Comparison of ENCODE assay signal across 16 cellular contexts in the genomic region with DNA sequence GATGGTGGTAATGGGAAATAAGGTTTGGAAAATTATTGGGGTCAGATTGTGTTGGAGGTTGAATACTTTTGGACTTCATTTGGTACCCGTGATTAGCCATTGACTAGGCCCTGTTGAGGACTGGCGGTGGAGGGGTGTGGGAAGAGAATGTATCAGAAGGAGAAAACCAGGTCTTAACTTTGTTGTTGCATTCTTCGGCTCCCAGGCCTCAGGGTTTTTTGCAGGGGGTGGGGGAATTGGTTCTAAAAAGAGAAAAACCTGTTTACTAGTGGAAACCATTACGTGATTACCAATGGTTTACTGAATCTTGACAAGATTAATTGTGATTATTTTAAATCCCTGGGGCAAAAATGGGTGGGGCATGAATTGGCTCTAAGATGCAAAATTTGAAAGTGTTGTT.
DNase-seq lines count a peak whose midpoint lies in the region; ATAC-seq and TF ChIP-seq lines count a peak whose summit lies in the region.
"Had no signal": no experiment of that assay in that cellular context is flagged by ENCODE, and none has a peak within 500 bp of the region (broad histone marks: within the 10 kb centered on the region; RNA-seq: fewer than 3 reads in every experiment).

No MANE protein-coding gene starts in this region.

- no peaks in the 10 kb centered on the region for H3K9me2 ChIP-seq in GM23338 (ENCODE audit: insufficient read depth)

- H3F3A ChIP-seq in GM23338 (replicated peaks; ENCODE audit: low read depth): no peaks in the 10 kb centered on the region

- peaks cover 38% of the 10 kb centered on the region for H3K36me3 Mint-ChIP-seq in CD4-positive, CD25-positive, alpha-beta regulatory T cell
- H3K36me3 Mint-ChIP-seq in GM23338 (ENCODE audit: low read depth): peaks cover 16% of the 10 kb centered on the region
- peaks cover 32% of the 10 kb centered on the region for H3K36me3 Mint-ChIP-seq in central memory CD8-positive, alpha-beta T cell (ENCODE audit: insufficient read depth)
- peaks cover 0 to 30% (median 22%) of the 10 kb centered on the region in 5 donors for H3K36me3 Mint-ChIP-seq in naive thymus-derived CD4-positive, alpha-beta T cell
- peaks cover 18% of the 10 kb centered on the region for H3K36me3 Mint-ChIP-seq in activated CD4-positive, alpha-beta memory T cell treated with anti-CD3 and anti-CD28 coated beads for 36 hours

- H3K4me2 ChIP-seq in GM23338: no peak overlapping the region
- H3K4me2 ChIP-seq: PC-9 had no signal

- H3K27me3 ChIP-seq in CD4-positive, CD25-positive, alpha-beta regulatory T cell (ENCODE audit: control insufficient read depth, insufficient read depth, low read length): no peaks in the 10 kb centered on the region
- H3K27me3 ChIP-seq in GM23338 (ENCODE audit: insufficient read depth): no peaks in the 10 kb centered on the region
- no peaks in the 10 kb centered on the region for H3K27me3 ChIP-seq in naive thymus-derived CD4-positive, alpha-beta T cell (ENCODE audit: control insufficient read depth in 2 of 2, insufficient read depth in 2 of 2, low read length in 2 of 2)
- H3K27me3 ChIP-seq: SJSA1 had no signal

- no peak for ATAC-seq in CD4-positive, CD25-positive, alpha-beta regulatory T cell (ENCODE audit: low read depth in 2 of 2)
- ATAC-seq in GM23338 (no peak), GM19328 (IDR thresholded peaks at IDR 0.05; ENCODE audit: unreplicated experiment) (no peak), HG03097 (IDR thresholded peaks at IDR 0.05; ENCODE audit: low FRiP score, unreplicated experiment) (no peak)
- no peak for ATAC-seq in central memory CD8-positive, alpha-beta T cell (replicated peaks; ENCODE audit: extremely low read depth, poor library complexity, severe bottlenecking)
- ATAC-seq in naive thymus-derived CD4-positive, alpha-beta T cell: no peak
- ATAC-seq: HCT116 had no signal

- H3K36me3 ChIP-seq in CD4-positive, CD25-positive, alpha-beta regulatory T cell (ENCODE audit: control insufficient read depth, insufficient read depth, low read length): peaks cover 37% of the 10 kb centered on the region
- H3K36me3 ChIP-seq in GM23338 (ENCODE audit: insufficient read depth): no peaks in the 10 kb centered on the region
- H3K36me3 ChIP-seq in naive thymus-derived CD4-positive, alpha-beta T cell (ENCODE audit: control insufficient read depth in 2 of 3, insufficient read depth in 3 of 3, low read length in 3 of 3): peaks cover 0 to 41% (median 3%) of the 10 kb centered on the region in 3 experiments

- H3K9me3 Mint-ChIP-seq in CD4-positive, CD25-positive, alpha-beta regulatory T cell: no peaks in the 10 kb centered on the region
- H3K9me3 Mint-ChIP-seq in GM23338: no peaks in the 10 kb centered on the region
- H3K9me3 Mint-ChIP-seq in central memory CD8-positive, alpha-beta T cell: no peaks in the 10 kb centered on the region
- H3K9me3 Mint-ChIP-seq in naive thymus-derived CD4-positive, alpha-beta T cell: no peaks in the 10 kb centered on the region
- no peaks in the 10 kb centered on the region for H3K9me3 Mint-ChIP-seq in activated CD4-positive, alpha-beta memory T cell treated with anti-CD3 and anti-CD28 coated beads for 36 hours

- no peak overlapping the region for H3K27ac ChIP-seq in CD4-positive, CD25-positive, alpha-beta regulatory T cell (ENCODE audit: insufficient read depth, low read length, poor library complexity, severe bottlenecking)
- H3K27ac ChIP-seq in GM23338 (ENCODE audit: low read depth): peak overlapping the region; percentile 56; the same call in 1 of the 2 replicates
- no peak overlapping the region for H3K27ac ChIP-seq in naive thymus-derived CD4-positive, alpha-beta T cell (ENCODE audit: low read depth, low read length)
- H3K27ac ChIP-seq: PC-9, SJSA1 had no signal

- H3K4me1 Mint-ChIP-seq in CD4-positive, CD25-positive, alpha-beta regulatory T cell: peaks cover 13 to 33% (median 21%) of the 10 kb centered on the region in 4 donors
- H3K4me1 Mint-ChIP-seq in GM23338: peaks cover 2% of the 10 kb centered on the region; the same call in 1 of the 3 replicates
- peaks cover 20% of the 10 kb centered on the region for H3K4me1 Mint-ChIP-seq in central memory CD8-positive, alpha-beta T cell
- H3K4me1 Mint-ChIP-seq in naive thymus-derived CD4-positive, alpha-beta T cell: peaks cover 14 to 33% (median 27%) of the 10 kb centered on the region in 7 donors
- H3K4me1 Mint-ChIP-seq in activated CD4-positive, alpha-beta memory T cell treated with anti-CD3 and anti-CD28 coated beads for 36 hours (ENCODE audit: low read depth): peaks cover 16% of the 10 kb centered on the region

- no peak for TF ChIP-seq CTCF in GM23338 (conservative IDR thresholded peaks at IDR 0.05; ENCODE audit: low read depth in 2 of 2)

- H3K9me3 ChIP-seq in CD4-positive, CD25-positive, alpha-beta regulatory T cell (ENCODE audit: control insufficient read depth in 2 of 2, low read length in 2 of 2): no peaks in the 10 kb centered on the region
- H3K9me3 ChIP-seq in naive thymus-derived CD4-positive, alpha-beta T cell (ENCODE audit: control insufficient read depth in 2 of 3, low read length in 3 of 3): no peaks in the 10 kb centered on the region
- H3K9me3 ChIP-seq: SJSA1 had no signal

- CTCF ChIA-PET in naive thymus-derived CD4-positive, alpha-beta T cell (lab: Charles Lee): interaction anchor here (0.6 to 0.7 kb wide), 2 partner anchors 305 to 1545 kb away, joined by 4 read pairs; no protein-coding TSS in a partner anchor
- CTCF ChIA-PET in activated CD4-positive, alpha-beta memory T cell treated with anti-CD3 and anti-CD28 coated beads for 36 hours (lab: Charles Lee): no interaction called here

- DNase-seq in CD4-positive, CD25-positive, alpha-beta regulatory T cell: no peak
- DNase-seq in GM23338 (ENCODE audit: low spot score) (peak; percentile 10), NCI-H2081 treated with DMSO at 0.1 percent for 48 hours (lab: John Stamatoyannopoulos, UW) (no peak)
- no peak for DNase-seq in central memory CD8-positive, alpha-beta T cell (ENCODE audit: low spot score in 2 of 2)
- DNase-seq in naive thymus-derived CD4-positive, alpha-beta T cell: no peak
- no peak for DNase-seq in activated CD4-positive, alpha-beta memory T cell treated with anti-CD3 and anti-CD28 coated beads for 36 hours
- DNase-seq: Calu3, DMS53, NCI-H1436 treated with DMSO at 0.1 percent for 48 hours, NCI-H2029 treated with DMSO at 0.1 percent for 48 hours, NCI-H748 treated with DMSO at 0.1 percent for 48 hours, PC-9 had no signal

- H2AFZ ChIP-seq in GM23338: no peak overlapping the region
- H2AFZ ChIP-seq: PC-9 had no signal

- no peak overlapping the region for H3K4me3 ChIP-seq in CD4-positive, CD25-positive, alpha-beta regulatory T cell (ENCODE audit: low read depth, low read length)
- H3K4me3 ChIP-seq in GM23338: no peak overlapping the region
- H3K4me3 ChIP-seq in naive thymus-derived CD4-positive, alpha-beta T cell (ENCODE audit: low read length): no peak overlapping the region
- H3K4me3 ChIP-seq: PC-9, SJSA1 had no signal

- H4K20me1 ChIP-seq in GM23338 (replicated peaks; ENCODE audit: insufficient read depth): no peaks in the 10 kb centered on the region

- H3K79me2 ChIP-seq in GM23338 (replicated peaks; ENCODE audit: insufficient read depth): 0 out of 2 replicates have a peak, but pooled peaks cover 6% of the 10 kb centered on the region

- H3K4me1 ChIP-seq in CD4-positive, CD25-positive, alpha-beta regulatory T cell (ENCODE audit: control insufficient read depth, insufficient read depth, low read length, poor library complexity, severe bottlenecking): no peaks in the 10 kb centered on the region
- no peaks in the 10 kb centered on the region for H3K4me1 ChIP-seq in GM23338 (ENCODE audit: insufficient read depth)
- no peaks in the 10 kb centered on the region for H3K4me1 ChIP-seq in naive thymus-derived CD4-positive, alpha-beta T cell (ENCODE audit: control insufficient read depth in 2 of 2, insufficient read depth in 2 of 2, low read length in 2 of 2)

- no peak overlapping the region for H3K4me3 Mint-ChIP-seq in CD4-positive, CD25-positive, alpha-beta regulatory T cell
- no peak overlapping the region for H3K4me3 Mint-ChIP-seq in GM23338
- no peak overlapping the region for H3K4me3 Mint-ChIP-seq in central memory CD8-positive, alpha-beta T cell
- no peak overlapping the region for H3K4me3 Mint-ChIP-seq in naive thymus-derived CD4-positive, alpha-beta T cell
- H3K4me3 Mint-ChIP-seq in activated CD4-positive, alpha-beta memory T cell treated with anti-CD3 and anti-CD28 coated beads for 36 hours: no peak overlapping the region

- intact Hi-C loops in naive thymus-derived CD4-positive, alpha-beta T cell (cut with micrococcal nuclease): no loop called here
- intact Hi-C loops in activated CD4-positive, alpha-beta memory T cell treated with anti-CD3 and anti-CD28 coated beads for 36 hours (cut with micrococcal nuclease): no loop called here

- POLR2A ChIA-PET in naive thymus-derived CD4-positive, alpha-beta T cell (lab: Charles Lee): interaction anchor here (2.1 kb wide), 1 partner anchor 114 kb away, joined by 7 read pairs; a partner anchor contains a TSS
- POLR2A ChIA-PET in activated CD4-positive, alpha-beta memory T cell treated with anti-CD3 and anti-CD28 coated beads for 36 hours (lab: Charles Lee): interaction anchor here (0.5 kb wide), 1 partner anchor 155 kb away, joined by 3 read pairs; no protein-coding TSS in a partner anchor

- H3K27ac Mint-ChIP-seq in CD4-positive, CD25-positive, alpha-beta regulatory T cell: peak overlapping the region in 2 of 3 donors; percentile 67 to 81
- peak overlapping the region; percentile 43 for H3K27ac Mint-ChIP-seq in GM23338
- H3K27ac Mint-ChIP-seq in central memory CD8-positive, alpha-beta T cell (ENCODE audit: low read depth): peak overlapping the region; percentile 3
- peak overlapping the region in 5 of 9 donors; percentile 22 to 75 (median 68) for H3K27ac Mint-ChIP-seq in naive thymus-derived CD4-positive, alpha-beta T cell
- no peak overlapping the region for H3K27ac Mint-ChIP-seq in activated CD4-positive, alpha-beta memory T cell treated with anti-CD3 and anti-CD28 coated beads for 36 hours

- no peaks in the 10 kb centered on the region for H3K27me3 Mint-ChIP-seq in CD4-positive, CD25-positive, alpha-beta regulatory T cell
- peaks cover 4% of the 10 kb centered on the region for H3K27me3 Mint-ChIP-seq in GM23338 (ENCODE audit: insufficient read depth, low read depth, poor library complexity)
- H3K27me3 Mint-ChIP-seq in central memory CD8-positive, alpha-beta T cell: no peaks in the 10 kb centered on the region
- no peaks in the 10 kb centered on the region for H3K27me3 Mint-ChIP-seq in naive thymus-derived CD4-positive, alpha-beta T cell
- no peaks in the 10 kb centered on the region for H3K27me3 Mint-ChIP-seq in activated CD4-positive, alpha-beta memory T cell treated with anti-CD3 and anti-CD28 coated beads for 36 hours
